In genomic region chr10:69092959-69093850, GRCh38 we compare ENCODE assay signal across 8 cellular contexts.
A peak's percentile ranks its signal among the peaks of the same experiment; 100 is the strongest.
DNase-seq lines count a peak whose midpoint lies in the region; ATAC-seq lines count a peak whose summit lies in the region.

No MANE protein-coding gene starts in this region.

- DNase-seq in DMS79 (lab: John Stamatoyannopoulos, UW) (peak; percentile 29), NCI-H748 (lab: John Stamatoyannopoulos, UW; ENCODE audit: unreplicated experiment) (peak; percentile 73), medulla oblongata (ENCODE audit: extremely low spot score) (peak; percentile 82)
- DNase-seq in activated CD4-positive, alpha-beta T cell treated with anti-CD3 and anti-CD28 coated beads, Interleukin-2, amount 50 U/mL, for 24 hours (ENCODE audit: low read depth in 1 of 2, low spot score in 1 of 2), result peak; percentile 40 to 82
- peak; percentile 82 for DNase-seq in effector CD4-positive, alpha-beta T cell
- DNase-seq in stimulated activated CD8-positive, alpha-beta memory T cell treated with anti-CD3 and anti-CD28 coated beads, Interleukin-2, amount 100 ng/mL, for 1 hour (ENCODE audit: low read depth in 2 of 2), result peak; percentile 57

- ATAC-seq in HG03442 (IDR thresholded peaks at IDR 0.05; ENCODE audit: unreplicated experiment) (peak; percentile 37), GM18868 (IDR thresholded peaks at IDR 0.05; ENCODE audit: unreplicated experiment) (no peak)

Comparison
In these comparisons a context has a peak if more than half of its experiments do, and no peak if none do; other contexts are left out.
1. DNase-seq: peak in every context shown above with its lines; median percentile 82 in effector CD4-positive, alpha-beta T cell; 82 in medulla oblongata; 73 in NCI-H748; 61 in activated CD4-positive, alpha-beta T cell treated with anti-CD3 and anti-CD28 coated beads, Interleukin-2, amount 50 U/mL, for 24 hours; 57 in stimulated activated CD8-positive, alpha-beta memory T cell treated with anti-CD3 and anti-CD28 coated beads, Interleukin-2, amount 100 ng/mL, for 1 hour; 29 in DMS79.